Comparison of ENCODE assay signal across 8 cellular contexts in genomic region chr13:23578411-23579071, GRCh38. TPM values are rescaled to one million over a fixed set of nuclear protein-coding genes. Genes with fewer than 3 reads are reported as not detected.
DNase-seq lines count a peak whose midpoint lies in the region; TF ChIP-seq lines count a peak whose summit lies in the region.

No MANE protein-coding gene starts in this region.

- H3K4me1 Mint-ChIP-seq in HFFc6 (ENCODE audit: low read depth), result peaks cover 26% of the 10 kb centered on the region

- H3K27ac ChIP-seq in VCaP (peak overlapping the region; percentile 61), Karpas-422 (ENCODE audit: low read length) (no peak overlapping the region)

- H3K27ac Mint-ChIP-seq in HFFc6, result peak overlapping the region; percentile 51

- no peaks in the 10 kb centered on the region for H3K9me2 ChIP-seq in Karpas-422 (replicated peaks; ENCODE audit: insufficient read depth, low read length)

- H2AFZ ChIP-seq in Karpas-422 (ENCODE audit: low read length), result no peak overlapping the region

- no peaks in the 10 kb centered on the region for H3K9me3 Mint-ChIP-seq in HFFc6

- no peaks in the 10 kb centered on the region for H3K9me3 ChIP-seq in Karpas-422 (ENCODE audit: low read length)

- DNase-seq in HFFc6 (peak; percentile 63), NCI-H1092 (lab: John Stamatoyannopoulos, UW) (peak; percentile 67), kidney tubule cell (ENCODE audit: low spot score) (peak; percentile 83), Karpas-422 (no peak)
- peak; percentile 62 for DNase-seq in central memory CD4-positive, alpha-beta T cell
- peak; percentile 21 to 57 (median 40) for DNase-seq in stimulated activated CD4-positive, alpha-beta T cell treated with anti-CD3 and anti-CD28 coated beads, Interleukin-1b, Interleukin-23, amount 100 ng/mL, for 24 hours (ENCODE audit: low read depth in 4 of 4, low spot score in 1 of 4)

- no peaks in the 10 kb centered on the region for H3K79me2 ChIP-seq in Karpas-422 (ENCODE audit: low read length)

- H3K36me3 ChIP-seq in Karpas-422 (ENCODE audit: insufficient read depth, low read length), result no peaks in the 10 kb centered on the region

- no peak overlapping the region for H3K4me2 ChIP-seq in Karpas-422 (ENCODE audit: low read depth, low read length, poor library complexity, severe bottlenecking)

- H3K27me3 Mint-ChIP-seq in HFFc6 (ENCODE audit: insufficient read depth), result no peaks in the 10 kb centered on the region; the same call in 1 of the 2 replicates

- peak overlapping the region; percentile 88 for H3K4me3 Mint-ChIP-seq in HFFc6

- peak; percentile 71 for TF ChIP-seq CTCF in GM12875 (IDR thresholded peaks at IDR 0.05; ENCODE audit: borderline replicate concordance, insufficient read depth, low read depth, low read length)
- TF ChIP-seq CTCF in HFFc6 (IDR thresholded peaks at IDR 0.05), result peak; percentile 82
- peak; percentile 82 for TF ChIP-seq CTCF in VCaP (conservative IDR thresholded peaks at IDR 0.05)

- H3K4me1 ChIP-seq in Karpas-422 (ENCODE audit: low read length), result no peaks in the 10 kb centered on the region

- H3K4me3 ChIP-seq in GM12875 (ENCODE audit: low read depth, low read length) (peak overlapping the region; percentile 98), Karpas-422 (ENCODE audit: low read length) (no peak overlapping the region)

- H3K27me3 ChIP-seq in Karpas-422 (ENCODE audit: low read length), result no peaks in the 10 kb centered on the region

- H3K9ac ChIP-seq in Karpas-422 (ENCODE audit: low read length), result no peak overlapping the region

- H4K20me1 ChIP-seq in Karpas-422 (ENCODE audit: insufficient read depth, low read depth, low read length), result no peaks in the 10 kb centered on the region

- no peaks in the 10 kb centered on the region for H3K36me3 Mint-ChIP-seq in HFFc6 (ENCODE audit: low read depth)

RNA-seq across cellular contexts. Expression of gene TNFRSF19, which starts 8.3 kb away (rescaled TPM):
- total RNA-seq in HFFc6 (2021; fragmentation: NEBNext Ultra II Directional; extraction: Animal tissue kit (Norgen Biotek cat#: 25700)), result 10 to 100 TPM in 1 of 6 experiments, 1 to 10 TPM in 5; 5.9 to 10.1 (median 8.7) TPM
- not detected in 2 replicates for total RNA-seq in Karpas-422 (2014; rRNA removed; shearing (Covaris generic); ENCODE audit: low replicate concordance)
